In the genomic region with DNA sequence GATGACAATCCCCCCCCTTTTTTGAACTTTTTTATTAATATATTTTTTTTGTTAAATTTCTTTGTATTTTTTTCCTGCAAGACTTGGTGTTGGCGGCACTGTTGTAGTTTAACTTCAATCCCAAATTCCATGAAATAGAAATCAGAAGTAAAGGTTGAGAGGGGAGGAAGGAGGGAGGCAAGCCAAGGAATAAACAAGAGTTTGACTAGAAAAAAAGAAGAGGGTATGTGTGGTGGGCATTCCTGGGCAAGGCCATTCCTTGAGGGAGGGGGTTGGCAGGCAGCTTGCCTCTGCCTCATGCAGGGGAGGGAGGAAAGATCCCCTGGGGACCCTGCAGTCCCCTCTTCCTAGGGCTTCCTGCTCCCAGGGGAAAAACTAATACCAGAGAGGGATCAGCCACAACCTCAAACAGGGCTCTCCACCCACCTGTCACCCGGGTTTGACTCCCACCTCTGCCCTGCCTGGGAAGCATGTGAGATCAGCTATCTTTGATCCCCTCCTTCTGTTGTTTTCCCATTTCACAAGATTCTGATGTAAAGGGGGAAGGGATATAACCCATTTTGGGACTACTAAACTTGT, we compare ENCODE assay signal across 8 cellular contexts. TPM values are rescaled to one million over a fixed set of nuclear protein-coding genes. Genes with fewer than 3 reads are reported as not detected.
DNase-seq lines count a peak whose midpoint lies in the region; ATAC-seq and TF ChIP-seq lines count a peak whose summit lies in the region.
"Had no signal": no experiment of that assay in that cellular context is flagged by ENCODE, and none has a peak within 500 bp of the region (broad histone marks: within the 10 kb centered on the region; RNA-seq: fewer than 3 reads in every experiment).

No MANE protein-coding gene starts in this region.

- peaks cover 9% of the 10 kb centered on the region; the same call in 1 of the 2 replicates for H3F3A ChIP-seq in SU-DHL-6 (ENCODE audit: insufficient read depth)

- H4K5ac ChIP-seq in H9 (ENCODE audit: insufficient read length, low read depth, low read length), result no peak overlapping the region

- H3K79me2 ChIP-seq in H9 (ENCODE audit: insufficient read depth, low read length), result no peaks in the 10 kb centered on the region
- peaks cover 18% of the 10 kb centered on the region for H3K79me2 ChIP-seq in SU-DHL-6 (ENCODE audit: insufficient read depth, low read length)

- ATAC-seq in GM21825 (IDR thresholded peaks at IDR 0.05; ENCODE audit: unreplicated experiment), result no peak

- no peak overlapping the region for H2BK5ac ChIP-seq in H9 (ENCODE audit: insufficient read length, low read length)

- H3K4me3 ChIP-seq in SU-DHL-6 (ENCODE audit: insufficient read depth, low read length, poor library complexity, severe bottlenecking) (peak overlapping the region; percentile 87), fibroblast of pulmonary artery (replicated peaks; ENCODE audit: low read depth, low read length) (peak overlapping the region; percentile 74), skin epidermis (peak overlapping the region; percentile 38 to 72 (median 52))

- no peaks in the 10 kb centered on the region for H3K9me2 ChIP-seq in SU-DHL-6 (replicated peaks; ENCODE audit: insufficient read depth, low read length)

- H3K14ac ChIP-seq in H9 (ENCODE audit: insufficient read depth, low read length), result no peak overlapping the region

- H2AK5ac ChIP-seq in H9 (ENCODE audit: insufficient read length, low read length), result no peak overlapping the region

- no peak overlapping the region for H2AFZ ChIP-seq in H9 (ENCODE audit: low read length)
- H2AFZ ChIP-seq in SU-DHL-6 (ENCODE audit: low read depth, low read length, severe bottlenecking), result peak overlapping the region; percentile 82

- peaks cover 9% of the 10 kb centered on the region for H3K4me1 ChIP-seq in H9 (ENCODE audit: insufficient read depth, low read length)

- no peak overlapping the region for H3K4ac ChIP-seq in H9 (ENCODE audit: low read depth, low read length)

- H3K9me3 Mint-ChIP-seq in H9, result no peaks in the 10 kb centered on the region

- no peaks in the 10 kb centered on the region for H3K36me3 ChIP-seq in SU-DHL-6 (ENCODE audit: low read length)

- no peaks in the 10 kb centered on the region for H3K27me3 ChIP-seq in H9 (ENCODE audit: insufficient read depth, low read length)
- no peaks in the 10 kb centered on the region for H3K27me3 ChIP-seq in SU-DHL-6 (ENCODE audit: low read length)

- H2BK20ac ChIP-seq in H9 (ENCODE audit: low read depth, low read length, poor library complexity, severe bottlenecking), result no peak overlapping the region

- no peak overlapping the region for H3K4me2 ChIP-seq in H9 (ENCODE audit: insufficient read depth, insufficient read length, low read length)
- peak overlapping the region; percentile 98 for H3K4me2 ChIP-seq in SU-DHL-6 (ENCODE audit: low read depth, low read length, poor library complexity, severe bottlenecking)

- H2BK12ac ChIP-seq in H9 (ENCODE audit: insufficient read length, low read depth, low read length), result no peak overlapping the region

- peaks cover 3% of the 10 kb centered on the region for H3K23me2 ChIP-seq in H9 (ENCODE audit: insufficient read length, low read depth, low read length, poor library complexity, severe bottlenecking)

- peak overlapping the region; percentile 95 to 99 for H3K4me3 Mint-ChIP-seq in H9

- H3K9ac ChIP-seq in H9 (ENCODE audit: extremely low read depth, insufficient read length, low read length) (no peak overlapping the region), SU-DHL-6 (ENCODE audit: low read length) (peak overlapping the region; percentile 80)

- TF ChIP-seq CTCF in H9 (conservative IDR thresholded peaks at IDR 0.05), result no peak
- TF ChIP-seq CTCF in SU-DHL-6 (IDR thresholded peaks at IDR 0.05; ENCODE audit: insufficient read depth, low read length, poor library complexity, severe bottlenecking), result no peak
- TF ChIP-seq CTCF in fibroblast of pulmonary artery (IDR thresholded peaks at IDR 0.05; ENCODE audit: low read length, missing control alignments), result no peak

- no peak overlapping the region for H3K18ac ChIP-seq in H9 (ENCODE audit: insufficient read length, low read depth, low read length)

- H3K27me3 Mint-ChIP-seq in H9 (ENCODE audit: low read depth), result peaks cover 11% of the 10 kb centered on the region

- H2BK120ac ChIP-seq in H9 (ENCODE audit: low read depth, low read length, poor library complexity, severe bottlenecking), result no peak overlapping the region

- peaks cover 17 to 43% (median 28%) of the 10 kb centered on the region in 3 experiments for H3K36me3 Mint-ChIP-seq in H9 (ENCODE audit: insufficient read depth in 1 of 3, low read depth in 3 of 3)

- H3K9me3 ChIP-seq in H9 (ENCODE audit: control insufficient read depth, low read depth, low read length) (no peaks in the 10 kb centered on the region), SU-DHL-6 (ENCODE audit: insufficient read depth, low read length) (no peaks in the 10 kb centered on the region)

- no peak overlapping the region for H3T11ph ChIP-seq in H9 (ENCODE audit: low read length)

- H3K23ac ChIP-seq in H9 (ENCODE audit: insufficient read length, low read depth, low read length), result no peak overlapping the region

- no peak overlapping the region for H2BK15ac ChIP-seq in H9 (ENCODE audit: low read depth, low read length)

- H3K79me1 ChIP-seq in H9 (ENCODE audit: insufficient read depth, low read depth, low read length, poor library complexity, severe bottlenecking), result no peaks in the 10 kb centered on the region

- no peak overlapping the region for H4K91ac ChIP-seq in H9 (ENCODE audit: insufficient read length, low read depth, low read length)

- no peak overlapping the region for H3K56ac ChIP-seq in H9 (ENCODE audit: insufficient read length, low read depth, low read length)

- H3K27ac ChIP-seq in H9 (ENCODE audit: insufficient read length, low read depth, low read length), result no peak overlapping the region
- peak overlapping the region; percentile 65; the same call in 1 of the 2 replicates for H3K27ac ChIP-seq in SU-DHL-6 (ENCODE audit: low read depth, low read length)
- peak overlapping the region in 20 of 21 experiments; percentile 7 to 95 (median 82) for H3K27ac ChIP-seq in skin epidermis

- WGBS in H9 (ENCODE audit: extremely low coverage, insufficient read length, low lambda C conversion rate), result no CpG with 5 or more reads among the region's 2 CpGs

- no peak overlapping the region for H4K8ac ChIP-seq in H9 (replicated peaks; ENCODE audit: insufficient read length, low read depth, low read length)

- peaks cover 42% of the 10 kb centered on the region in 2 experiments for H3K4me1 Mint-ChIP-seq in H9

- DNase-seq in H9 (no peak), fibroblast of pulmonary artery (ENCODE audit: low read depth) (no peak), NCI-H128 (lab: John Stamatoyannopoulos, UW; ENCODE audit: unreplicated experiment) (no peak), OCI-M2 (lab: John Stamatoyannopoulos, UW; ENCODE audit: unreplicated experiment) (no peak)

- H4K20me1 ChIP-seq in H9 (ENCODE audit: control insufficient read depth, insufficient read depth, insufficient read length) (peaks cover 4% of the 10 kb centered on the region), SU-DHL-6 (ENCODE audit: low read depth, low read length) (no peaks in the 10 kb centered on the region)

- peak overlapping the region in 2 of 3 experiments; percentile 50 to 95; a peak in 4 of 7 replicates for H3K27ac Mint-ChIP-seq in H9

RNA-seq across cellular contexts. Expression of gene AP1G2, which starts 0.5 kb away (rescaled TPM):
- 107 and 121 TPM in 2 replicates for total RNA-seq in H9 (2021)

RNA-seq across cellular contexts. Expression of gene JPH4, which starts 10.5 kb away (rescaled TPM):
- total RNA-seq in H9 (2021), result 6.7 and 6.8 TPM in 2 replicates
- total RNA-seq: lung microvascular endothelial cell had no signal

RNA-seq across cellular contexts. Expression of gene THTPA, which starts 12.0 kb away (rescaled TPM):
- 13.4 and 15.6 TPM in 2 replicates for total RNA-seq in H9 (2021)

RNA-seq across cellular contexts. Expression of gene ZFHX2, which starts 16.5 kb away (rescaled TPM):
- 19.2 and 19.4 TPM in 2 replicates for total RNA-seq in H9 (2021)
